Comparison of ENCODE assay signal across 12 cellular contexts in the genomic region with DNA sequence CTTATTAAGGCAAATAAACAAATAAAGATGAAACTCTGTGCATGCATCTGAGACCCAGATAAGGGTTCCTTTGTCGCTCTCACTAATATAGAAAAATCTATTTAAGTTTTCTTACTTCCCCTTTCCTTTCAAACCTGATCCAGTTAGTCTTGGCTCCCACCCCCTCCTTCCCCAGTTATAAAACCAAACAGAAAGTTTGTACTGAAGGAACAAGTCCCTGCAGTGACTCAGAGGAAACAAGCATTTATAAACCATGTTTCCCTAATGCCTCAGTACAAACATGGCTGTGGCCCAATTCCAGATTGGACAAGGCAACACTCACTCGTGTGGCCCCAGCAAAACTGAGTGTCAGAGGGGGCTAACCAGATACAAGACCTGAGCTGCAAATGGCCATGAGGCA.
DNase-seq lines count a peak whose midpoint lies in the region; ATAC-seq, FAIRE-seq and TF ChIP-seq lines count a peak whose summit lies in the region.
"Had no signal": no experiment of that assay in that cellular context is flagged by ENCODE, and none has a peak within 500 bp of the region (broad histone marks: within the 10 kb centered on the region; RNA-seq: fewer than 3 reads in every experiment).

No MANE protein-coding gene starts in this region.

- TF ChIP-seq POLR2A in GM12892 (IDR thresholded peaks at IDR 0.05; ENCODE audit: low read depth, low read length) = no peak

- no peaks in the 10 kb centered on the region for H3K36me3 ChIP-seq in lower lobe of right lung

- intact Hi-C loops in lower lobe of right lung (cut with DNase I) = no loop called here

- H3K9me3 ChIP-seq in lower lobe of right lung = peaks cover 11% of the 10 kb centered on the region

- H3K27me3 ChIP-seq in lower lobe of right lung (ENCODE audit: low read depth) = no peaks in the 10 kb centered on the region

- peak overlapping the region; percentile 43 for H3K27ac ChIP-seq in VCaP
- H3K27ac ChIP-seq in lower lobe of right lung = peak overlapping the region; percentile 74

- no peak for FAIRE-seq in GM12892 (lab: Jason Lieb, UNC)
- FAIRE-seq: H1 had no signal

- ATAC-seq in HG02852 (IDR thresholded peaks at IDR 0.05; ENCODE audit: unreplicated experiment) = peak; percentile 57
- ATAC-seq in lower lobe of right lung = peak; percentile 78 to 85
- ATAC-seq in HG02840 (IDR thresholded peaks at IDR 0.05; ENCODE audit: low FRiP score, unreplicated experiment) = no peak
- no peak for ATAC-seq in HG03280 (IDR thresholded peaks at IDR 0.05; ENCODE audit: unreplicated experiment)

- TF ChIP-seq CTCF in VCaP (conservative IDR thresholded peaks at IDR 0.05) (no peak), lower lobe of right lung (IDR thresholded peaks at IDR 0.05) (no peak)

- H3K4me3 ChIP-seq in lower lobe of right lung = no peak overlapping the region
- H3K4me3 ChIP-seq: coronary artery had no signal

- peak; percentile 16 for DNase-seq in Ammon's horn (ENCODE audit: low spot score)
- no peak for DNase-seq in lower lobe of right lung
- no peak for DNase-seq in GM12892 (ENCODE audit: insufficient read length)
- no peak for DNase-seq in SW 1271 (lab: John Stamatoyannopoulos, UW)
- DNase-seq: activated CD4-positive, CD25-positive, alpha-beta regulatory T cell; NCI-H1930 had no signal

- peaks cover 35% of the 10 kb centered on the region for H3K4me1 ChIP-seq in lower lobe of right lung

Comparison
In these comparisons a context has a peak if more than half of its experiments do, and no peak if none do; other contexts are left out.
1. ATAC-seq: peak in HG02852 (single experiment) and lower lobe of right lung (2 of 2); none in HG02840 (single experiment) and HG03280 (single experiment).